23 cellular contexts compared by ENCODE assay signal in the genomic region with DNA sequence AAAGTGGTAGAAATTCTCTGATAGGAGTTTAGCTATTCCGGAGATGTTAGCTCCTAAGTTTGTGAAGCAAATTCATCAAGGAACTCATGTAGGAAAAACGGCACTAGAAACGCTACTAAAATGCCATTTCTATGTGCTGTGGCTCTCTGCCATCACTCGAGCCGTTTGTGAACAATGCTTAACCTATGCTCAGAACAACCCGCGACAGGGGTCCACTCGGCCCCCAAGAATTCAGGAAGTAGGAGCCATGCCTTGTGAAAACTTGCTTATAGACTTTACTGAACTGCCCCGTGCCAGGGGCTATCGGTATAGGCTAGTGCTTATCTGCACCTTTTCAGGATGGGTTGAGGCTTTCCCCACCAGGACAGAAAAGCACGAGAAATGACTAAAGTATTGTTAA. TPM values are rescaled to one million over a fixed set of nuclear protein-coding genes. Genes with fewer than 3 reads are reported as not detected.
"Had no signal": no experiment of that assay in that cellular context is flagged by ENCODE, and none has a peak within 500 bp of the region (broad histone marks: within the 10 kb centered on the region; RNA-seq: fewer than 3 reads in every experiment).

No MANE protein-coding gene starts in this region.

- H3K27ac ChIP-seq: ascending aorta, cardiac muscle cell, KMS-11, PC-9 had no signal

- H3K36me3 Mint-ChIP-seq: activated naive CD4-positive, alpha-beta T cell treated with anti-CD3 and anti-CD28 coated beads, Interleukin-2, amount 50 U/mL, for 24 hours; brain; WTC11 had no signal

- H3K4me3 Mint-ChIP-seq: activated CD8-positive, alpha-beta T cell treated with anti-CD3 and anti-CD28 coated beads, Interleukin-2, amount 10 ng/mL, durations not matched to agents 7 days and 5 days; activated naive CD4-positive, alpha-beta T cell treated with anti-CD3 and anti-CD28 coated beads, Interleukin-2, amount 50 U/mL, for 24 hours; activated naive CD8-positive, alpha-beta T cell treated with anti-CD3 and anti-CD28 coated beads, Interleukin-2, amount 50 U/mL, for 24 hours; brain; T-helper 17 cell; WTC11 had no signal

- H2AFZ ChIP-seq: PC-9 had no signal

- H3K4me1 Mint-ChIP-seq: activated naive CD4-positive, alpha-beta T cell treated with anti-CD3 and anti-CD28 coated beads, Interleukin-2, amount 50 U/mL, for 24 hours; activated naive CD8-positive, alpha-beta T cell treated with anti-CD3 and anti-CD28 coated beads, Interleukin-2, amount 50 U/mL, for 24 hours; T-helper 17 cell had no signal

- H3K9me3 ChIP-seq: ascending aorta had no signal

- H3K27ac Mint-ChIP-seq: activated CD8-positive, alpha-beta T cell treated with anti-CD3 and anti-CD28 coated beads, Interleukin-2, amount 10 ng/mL, durations not matched to agents 7 days and 5 days; activated naive CD4-positive, alpha-beta T cell treated with anti-CD3 and anti-CD28 coated beads, Interleukin-2, amount 50 U/mL, for 24 hours; activated naive CD8-positive, alpha-beta T cell treated with anti-CD3 and anti-CD28 coated beads, Interleukin-2, amount 50 U/mL, for 24 hours; brain; T-helper 17 cell; WTC11 had no signal

- H3K9ac ChIP-seq: KMS-11 had no signal

- H3K4me1 ChIP-seq: ascending aorta had no signal

- H3K4me2 ChIP-seq: KMS-11, PC-9 had no signal

- ATAC-seq: activated CD8-positive, alpha-beta T cell treated with anti-CD3 and anti-CD28 coated beads, Interleukin-2, amount 10 ng/mL, durations not matched to agents 7 days and 5 days; activated naive CD8-positive, alpha-beta T cell treated with anti-CD3 and anti-CD28 coated beads, Interleukin-2, amount 50 U/mL, for 24 hours; T-helper 17 cell; WTC11 had no signal

- H3K36me3 ChIP-seq: ascending aorta, cardiac muscle cell had no signal

- H3K4me3 ChIP-seq: ascending aorta, cardiac muscle cell, PC-9 had no signal

- DNase-seq: activated CD4-positive, alpha-beta T cell treated with anti-CD3 and anti-CD28 coated beads for 48 hours; activated CD4-positive, alpha-beta T cell treated with anti-CD3 and anti-CD28 coated beads, Interleukin-2, amount 50 U/mL, for 4 hours; activated CD4-positive, CD25-positive, alpha-beta regulatory T cell treated with anti-CD3 and anti-CD28 coated beads, Interleukin-2, amount 50 U/mL, for 72 hours; activated CD8-positive, alpha-beta memory T cell treated with anti-CD3 and anti-CD28 coated beads, Interleukin-2, amount 50 U/mL, for 48 hours; activated CD8-positive, alpha-beta T cell treated with anti-CD3 and anti-CD28 coated beads, Interleukin-2, amount 10 ng/mL, durations not matched to agents 7 days and 5 days; activated naive CD8-positive, alpha-beta T cell treated with anti-CD3 and anti-CD28 coated beads, Interleukin-2, amount 50 U/mL, for 24 hours; activated T-cell treated with anti-CD3 and anti-CD28 coated beads, Interleukin-2, amount 50 U/mL, for 1 hour; amniotic stem cell; cerebellar nuclear complex; NCI-H187; NCI-H2081; NCI-H446; PC-9; SIG-M5; T-helper 17 cell; T-helper 9 cell had no signal

- H3K9me3 Mint-ChIP-seq: activated naive CD4-positive, alpha-beta T cell treated with anti-CD3 and anti-CD28 coated beads, Interleukin-2, amount 50 U/mL, for 24 hours had no signal

- H3K27me3 ChIP-seq: ascending aorta, cardiac muscle cell had no signal

RNA-seq across cellular contexts. Expression of a gene that starts 14.2 kb away (rescaled TPM):
- total RNA-seq: activated CD8-positive, alpha-beta T cell treated with anti-CD3 and anti-CD28 coated beads, Interleukin-2, amount 10 ng/mL, durations not matched to agents 7 days and 5 days; ascending aorta; cardiac muscle cell; MCF 10A; T-helper 17 cell had no signal
- polyA plus RNA-seq: cardiac muscle cell had no signal
